ENCODE assay signal across 8 cellular contexts in the genomic region with DNA sequence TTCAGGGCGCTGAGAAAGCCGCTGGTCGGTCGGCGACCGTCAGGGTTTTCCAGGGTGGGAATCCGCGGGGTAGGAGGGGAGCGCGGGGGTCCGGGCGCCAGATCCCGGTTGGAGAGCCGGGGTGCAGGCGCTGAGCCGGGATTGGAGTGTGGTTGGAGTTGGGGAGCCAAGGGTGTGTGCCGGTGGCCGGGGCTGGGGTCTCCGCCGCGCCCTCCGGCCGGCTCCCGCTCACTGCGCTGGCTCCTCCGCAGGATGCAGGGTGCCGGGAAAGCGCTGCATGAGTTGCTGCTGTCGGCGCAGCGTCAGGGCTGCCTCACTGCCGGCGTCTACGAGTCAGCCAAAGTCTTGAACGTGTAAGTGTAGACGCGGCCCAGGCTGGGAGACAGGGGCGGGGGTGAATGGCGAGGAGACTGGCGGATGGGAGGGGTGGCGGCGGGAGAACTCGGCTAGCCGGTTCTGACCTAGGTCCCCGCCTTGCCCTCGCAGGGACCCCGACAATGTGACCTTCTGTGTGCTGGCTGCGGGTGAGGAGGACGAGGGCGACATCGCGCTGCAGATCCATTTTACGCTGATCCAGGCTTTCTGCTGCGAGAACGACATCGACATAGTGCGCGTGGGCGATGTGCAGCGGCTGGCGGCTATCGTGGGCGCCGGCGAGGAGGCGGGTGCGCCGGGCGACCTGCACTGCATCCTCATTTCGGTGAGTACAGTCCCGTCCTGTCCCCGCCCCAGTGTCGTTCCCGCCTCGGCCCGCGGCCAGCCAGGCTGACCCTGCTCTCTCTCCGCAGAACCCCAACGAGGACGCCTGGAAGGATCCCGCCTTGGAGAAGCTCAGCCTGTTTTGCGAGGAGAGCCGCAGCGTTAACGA. TPM values are rescaled to one million over a fixed set of nuclear protein-coding genes. Genes with fewer than 3 reads are reported as not detected.
DNase-seq lines count a peak whose midpoint lies in the region; ATAC-seq, FAIRE-seq and TF ChIP-seq lines count a peak whose summit lies in the region.

No MANE protein-coding gene starts in this region.

- TF ChIP-seq POLR2A in NB4 (IDR thresholded peaks at IDR 0.05; ENCODE audit: extremely low read depth, insufficient read length) (no peak), endothelial cell of umbilical vein (IDR thresholded peaks at IDR 0.05; ENCODE audit: low read depth, low read length) (no peak)

- peak overlapping the region; percentile 79 for H3K27ac Mint-ChIP-seq in mesothelial cell of epicardium

- peak overlapping the region; percentile 4 for H3K9ac ChIP-seq in endothelial cell of umbilical vein (replicated peaks; ENCODE audit: extremely low read depth, insufficient read depth, low read length)

- ATAC-seq in HG02610 (IDR thresholded peaks at IDR 0.05; ENCODE audit: unreplicated experiment) (no peak), GM21381 (IDR thresholded peaks at IDR 0.05; ENCODE audit: unreplicated experiment) (no peak)

- H4K20me1 ChIP-seq in endothelial cell of umbilical vein (replicated peaks; ENCODE audit: control insufficient read depth, extremely low read depth, insufficient read depth, low read length): no peaks in the 10 kb centered on the region

- POLR2A ChIA-PET in endothelial cell of umbilical vein (lab: Charles Lee): interaction anchor here (1.0 kb wide), 1 partner anchor 497 kb away, joined by 3 read pairs; no protein-coding TSS in a partner anchor

- no peak overlapping the region for H3K27ac ChIP-seq in endothelial cell of umbilical vein (ENCODE audit: insufficient read depth, low read depth, low read length)

- H3K9me3 ChIP-seq in endothelial cell of umbilical vein (replicated peaks; ENCODE audit: control insufficient read depth, insufficient read depth, low read length): no peaks in the 10 kb centered on the region

- no peak for FAIRE-seq in endothelial cell of umbilical vein (lab: Jason Lieb, UNC)

- peaks cover 8 to 9% of the 10 kb centered on the region in 2 experiments for H3K27me3 ChIP-seq in endothelial cell of umbilical vein (ENCODE audit: control insufficient read depth in 2 of 2, insufficient read depth in 2 of 2, low read length in 2 of 2)

- dilution Hi-C loops in endothelial cell of umbilical vein (cut with MboI; ENCODE audit: extremely low pct_ligation_motif_present, low sequenced_read_pairs): no loop called here

- H3K4me3 Mint-ChIP-seq in mesothelial cell of epicardium: peak overlapping the region; percentile 71

- DNase-seq in NB4 (ENCODE audit: low read depth) (peak; percentile 64), activated T-cell treated with anti-CD3 and anti-CD28 coated beads for 24 hours (ENCODE audit: low read depth) (peak; percentile 54), endothelial cell of umbilical vein (ENCODE audit: low read depth, low spot score) (peak; percentile 42), mesothelial cell of epicardium (ENCODE audit: low spot score in 2 of 2, unreplicated experiment in 2 of 2) (peak in 1 of 2 experiments; percentile 55)
- peak; percentile 47 for DNase-seq in stimulated activated CD8-positive, alpha-beta memory T cell treated with anti-CD3 and anti-CD28 coated beads, Interleukin-4, amount 100 ng/mL, for 24 hours (ENCODE audit: low read depth)

- TF ChIP-seq CTCF in GM12875 (IDR thresholded peaks at IDR 0.05; ENCODE audit: borderline replicate concordance, insufficient read depth, low read depth, low read length): no peak
- TF ChIP-seq CTCF in NB4 (IDR thresholded peaks at IDR 0.05; ENCODE audit: low read depth, low read length): no peak
- TF ChIP-seq CTCF in endothelial cell of umbilical vein (IDR thresholded peaks at IDR 0.05; ENCODE audit: extremely low read depth in 1 of 2, insufficient read depth in 1 of 2, low read depth in 1 of 2, low read length in 2 of 2): no peak
- TF ChIP-seq CTCF in mesothelial cell of epicardium (IDR thresholded peaks at IDR 0.05; ENCODE audit: unreplicated experiment): no peak

- intact Hi-C loops in endothelial cell of umbilical vein (cut with micrococcal nuclease): loop anchor here (1.0 to 2.0 kb wide), 4 partner anchors 57 to 425 kb away; no protein-coding TSS in a partner anchor

- H3K36me3 Mint-ChIP-seq in mesothelial cell of epicardium: no peaks in the 10 kb centered on the region

- CTCF ChIA-PET in endothelial cell of umbilical vein (lab: Charles Lee): interaction anchor here (0.8 to 8.1 kb wide), 8 partner anchors 11 to 1859 kb away, joined by 3 to 373 read pairs (median 27); no protein-coding TSS in a partner anchor

- H3K9me3 Mint-ChIP-seq in mesothelial cell of epicardium: no peaks in the 10 kb centered on the region

- H3K4me1 Mint-ChIP-seq in mesothelial cell of epicardium: peaks cover 30% of the 10 kb centered on the region

- H3K36me3 ChIP-seq in endothelial cell of umbilical vein (ENCODE audit: control insufficient read depth in 2 of 2, extremely low read depth in 1 of 2, insufficient read depth in 2 of 2, low read length in 2 of 2): no peaks in the 10 kb centered on the region

- H3K4me2 ChIP-seq in endothelial cell of umbilical vein (ENCODE audit: insufficient read depth, low read length): peak overlapping the region; percentile 56

- BruUV-seq in endothelial cell of umbilical vein (replicated peaks; lab: Mats Ljungman, UMichigan): TSS peak; percentile 21

- no peaks in the 10 kb centered on the region for H3K9me1 ChIP-seq in endothelial cell of umbilical vein (replicated peaks; ENCODE audit: control insufficient read depth, extremely low read depth, insufficient read depth, low read length)

- H3K4me1 ChIP-seq in endothelial cell of umbilical vein (ENCODE audit: control insufficient read depth, extremely low read depth, insufficient read depth, low read length): peaks cover 34% of the 10 kb centered on the region

- H3K4me3 ChIP-seq in GM12875 (ENCODE audit: low read depth, low read length) (peak overlapping the region; percentile 36), NB4 (ENCODE audit: low read depth, low read length) (peak overlapping the region; percentile 43), endothelial cell of umbilical vein (replicated peaks in 1 of 3; ENCODE audit: insufficient read depth in 1 of 3, low read depth in 1 of 3, low read length in 3 of 3) (peak overlapping the region; percentile 24 to 60 (median 42))

- peak overlapping the region; percentile 69 for H2AFZ ChIP-seq in endothelial cell of umbilical vein (ENCODE audit: low read depth, low read length)

- peaks cover 6% of the 10 kb centered on the region for H3K27me3 Mint-ChIP-seq in mesothelial cell of epicardium (ENCODE audit: low read depth)

- H3K79me2 ChIP-seq in endothelial cell of umbilical vein (ENCODE audit: control insufficient read depth, insufficient read depth, low read length): no peaks in the 10 kb centered on the region

TF ChIP-seq in endothelial cell of umbilical vein, 7 proteins besides CTCF, POLR2A, EP300 and RAD21:
- TF ChIP-seq EZH2 (IDR thresholded peaks at IDR 0.05; ENCODE audit: borderline replicate concordance, low read depth, low read length, severe bottlenecking): no peak
- TF ChIP-seq, protein P1, sequence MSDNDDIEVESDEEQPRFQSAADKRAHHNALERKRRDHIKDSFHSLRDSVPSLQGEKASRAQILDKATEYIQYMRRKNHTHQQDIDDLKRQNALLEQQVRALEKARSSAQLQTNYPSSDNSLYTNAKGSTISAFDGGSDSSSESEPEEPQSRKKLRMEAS (IDR thresholded peaks at IDR 0.05; ENCODE audit: insufficient read depth, insufficient read length): no peak
- no peak for TF ChIP-seq POLR2AphosphoS5 (IDR thresholded peaks at IDR 0.05; ENCODE audit: insufficient read depth, low read depth, low read length)
- TF ChIP-seq FOS (IDR thresholded peaks at IDR 0.05; ENCODE audit: borderline replicate concordance, insufficient read depth, low read length): no peak
- TF ChIP-seq MYC (IDR thresholded peaks at IDR 0.05; ENCODE audit: low read depth, low read length): no peak

RNA-seq across cellular contexts. Expression of gene GADD45G, which starts 0.6 kb away (rescaled TPM):
- total RNA-seq in endothelial cell of umbilical vein: 0.64 and 1.0 TPM in 2 replicates
- polyA plus RNA-seq in endothelial cell of umbilical vein: 0.44 and 0.46 TPM in 2 replicates
- polyA plus RNA-seq in endothelial cell of umbilical vein (2011; cell fraction: cytosol; rRNA removed): 0.22 and 0.28 TPM in 2 replicates
- 0.14 and 0.37 TPM in 2 replicates for polyA plus RNA-seq in endothelial cell of umbilical vein (2011; cell fraction: nucleus; rRNA removed)
- 0.27 TPM in 2 replicates for polyA plus RNA-seq in endothelial cell of umbilical vein (2012)
- polyA minus RNA-seq in endothelial cell of umbilical vein: not detected in 2 replicates
- not detected for polyA minus RNA-seq in endothelial cell of umbilical vein (2011; cell fraction: cytosol; rRNA and poly(A)+ RNA removed)
- 0.48 TPM in 1 of 2 replicates, not detected in the other for polyA minus RNA-seq in endothelial cell of umbilical vein (2011; cell fraction: nucleus; rRNA and poly(A)+ RNA removed)
- total RNA-seq in mesothelial cell of epicardium: 1.0 to 2.0 TPM (median 1.8 TPM) in 3 replicates
